In genomic region chr4:73723945-73724344, GRCh38 we compare ENCODE assay signal across 28 cellular contexts. TPM values are rescaled to one million over a fixed set of nuclear protein-coding genes. Genes with fewer than 3 reads are reported as not detected.
"Had no signal": no experiment of that assay in that cellular context is flagged by ENCODE, and none has a peak within 500 bp of the region (broad histone marks: within the 10 kb centered on the region; RNA-seq: fewer than 3 reads in every experiment).

No MANE protein-coding gene starts in this region.

- H3K4me1 Mint-ChIP-seq: activated naive CD4-positive, alpha-beta T cell treated with anti-CD3 and anti-CD28 coated beads, Interleukin-2, amount 10 ng/mL, durations not matched to agents 7 days and 5 days; activated naive CD8-positive, alpha-beta T cell treated with anti-CD3 and anti-CD28 coated beads, Interleukin-2, amount 10 ng/mL, durations not matched to agents 7 days and 5 days; nephron had no signal

- ATAC-seq: esophagus mucosa; foreskin keratinocyte; heart right ventricle; sciatic nerve; stimulated activated naive CD8-positive, alpha-beta T cell treated with anti-CD3 and anti-CD28 coated beads, Interleukin-15, Interleukin-2, amounts not matched to agents 100 U/mL and 50 U/mL, for 24 hours; WTC11 had no signal

- H3K9me3 Mint-ChIP-seq: activated CD4-positive, alpha-beta memory T cell treated with anti-CD3 and anti-CD28 coated beads, Interleukin-2, amount 10 ng/mL, durations not matched to agents 7 days and 5 days; activated CD4-positive, alpha-beta T cell treated with anti-CD3 and anti-CD28 coated beads, Interleukin-2, amount 10 ng/mL, durations not matched to agents 7 days and 5 days; activated naive CD4-positive, alpha-beta T cell treated with anti-CD3 and anti-CD28 coated beads, Interleukin-2, amount 10 ng/mL, durations not matched to agents 7 days and 5 days; activated naive CD8-positive, alpha-beta T cell treated with anti-CD3 and anti-CD28 coated beads, Interleukin-2, amount 10 ng/mL, durations not matched to agents 7 days and 5 days; activated T-cell treated with anti-CD3 and anti-CD28 coated beads, Interleukin-2, amount 50 U/mL, for 24 hours; nephron; T-helper 1 cell treated with Interleukin-12 subunit alpha and Interleukin-12 subunit beta and Interleukin-4 antibody, amounts not matched to agents 30 μg/mL and 1 μg/mL, for 36 hours; WTC11 had no signal

- DNase-seq: activated CD4-positive, alpha-beta memory T cell treated with anti-CD3 and anti-CD28 coated beads, Interleukin-2, amount 10 ng/mL, durations not matched to agents 7 days and 5 days; activated CD4-positive, alpha-beta T cell treated with anti-CD3 and anti-CD28 coated beads for 1 hour; activated CD4-positive, alpha-beta T cell treated with anti-CD3 and anti-CD28 coated beads, Interleukin-2, amount 10 ng/mL, durations not matched to agents 7 days and 5 days; activated CD8-positive, alpha-beta memory T cell treated with anti-CD3 and anti-CD28 coated beads, Interleukin-2, amount 50 U/mL, for 48 hours; activated gamma-delta T cell; activated naive CD4-positive, alpha-beta T cell treated with anti-CD3 and anti-CD28 coated beads, Interleukin-2, amount 10 ng/mL, durations not matched to agents 7 days and 5 days; activated naive CD8-positive, alpha-beta T cell treated with anti-CD3 and anti-CD28 coated beads, Interleukin-2, amount 10 ng/mL, durations not matched to agents 7 days and 5 days; activated T-cell treated with anti-CD3 and anti-CD28 coated beads, Interleukin-2, amount 50 U/mL, for 24 hours; brain microvascular endothelial cell; caudate nucleus; cortex of kidney; foreskin keratinocyte; heart right ventricle; left ventricle myocardium inferior; stimulated activated CD4-positive, alpha-beta T cell treated with anti-CD3 and anti-CD28 coated beads, Interleukin-12 subunit alpha, Interleukin-12 subunit beta, amount 100 ng/mL, for 4 hours; stimulated activated CD4-positive, alpha-beta T cell treated with anti-CD3 and anti-CD28 coated beads, Interleukin-4, amount 100 ng/mL, for 1 hour; stimulated activated naive CD8-positive, alpha-beta T cell treated with anti-CD3 and anti-CD28 coated beads, Interleukin-15, Interleukin-2, amounts not matched to agents 100 U/mL and 50 U/mL, for 24 hours; T-helper 9 cell; testis; transverse colon had no signal

- H3K4me3 Mint-ChIP-seq: activated CD4-positive, alpha-beta memory T cell treated with anti-CD3 and anti-CD28 coated beads, Interleukin-2, amount 10 ng/mL, durations not matched to agents 7 days and 5 days; activated CD4-positive, alpha-beta T cell treated with anti-CD3 and anti-CD28 coated beads, Interleukin-2, amount 10 ng/mL, durations not matched to agents 7 days and 5 days; activated naive CD4-positive, alpha-beta T cell treated with anti-CD3 and anti-CD28 coated beads, Interleukin-2, amount 10 ng/mL, durations not matched to agents 7 days and 5 days; activated naive CD8-positive, alpha-beta T cell treated with anti-CD3 and anti-CD28 coated beads, Interleukin-2, amount 10 ng/mL, durations not matched to agents 7 days and 5 days; activated T-cell treated with anti-CD3 and anti-CD28 coated beads, Interleukin-2, amount 50 U/mL, for 24 hours; nephron; T-helper 1 cell treated with Interleukin-12 subunit alpha and Interleukin-12 subunit beta and Interleukin-4 antibody, amounts not matched to agents 30 μg/mL and 1 μg/mL, for 36 hours; WTC11 had no signal

- H3K27me3 Mint-ChIP-seq: activated CD4-positive, alpha-beta T cell treated with anti-CD3 and anti-CD28 coated beads, Interleukin-2, amount 10 ng/mL, durations not matched to agents 7 days and 5 days; activated naive CD4-positive, alpha-beta T cell treated with anti-CD3 and anti-CD28 coated beads, Interleukin-2, amount 10 ng/mL, durations not matched to agents 7 days and 5 days; activated naive CD8-positive, alpha-beta T cell treated with anti-CD3 and anti-CD28 coated beads, Interleukin-2, amount 10 ng/mL, durations not matched to agents 7 days and 5 days; activated T-cell treated with anti-CD3 and anti-CD28 coated beads, Interleukin-2, amount 50 U/mL, for 24 hours had no signal

- H3K4me3 ChIP-seq: ascending aorta, heart right ventricle, left ventricle myocardium inferior, lung, skin epidermis, testis, transverse colon had no signal

- H3K27ac ChIP-seq: ascending aorta, brain microvascular endothelial cell, foreskin keratinocyte, heart right ventricle, left ventricle myocardium inferior, skin epidermis, testis, transverse colon had no signal

- H3K27ac Mint-ChIP-seq: activated CD4-positive, alpha-beta memory T cell treated with anti-CD3 and anti-CD28 coated beads, Interleukin-2, amount 10 ng/mL, durations not matched to agents 7 days and 5 days; activated CD4-positive, alpha-beta T cell treated with anti-CD3 and anti-CD28 coated beads, Interleukin-2, amount 10 ng/mL, durations not matched to agents 7 days and 5 days; activated naive CD4-positive, alpha-beta T cell treated with anti-CD3 and anti-CD28 coated beads, Interleukin-2, amount 10 ng/mL, durations not matched to agents 7 days and 5 days; activated naive CD8-positive, alpha-beta T cell treated with anti-CD3 and anti-CD28 coated beads, Interleukin-2, amount 10 ng/mL, durations not matched to agents 7 days and 5 days; activated T-cell treated with anti-CD3 and anti-CD28 coated beads, Interleukin-2, amount 50 U/mL, for 24 hours; nephron; T-helper 1 cell treated with Interleukin-12 subunit alpha and Interleukin-12 subunit beta and Interleukin-4 antibody, amounts not matched to agents 30 μg/mL and 1 μg/mL, for 36 hours; WTC11 had no signal

- H3K4me1 ChIP-seq: ascending aorta, testis, transverse colon had no signal

- H3K36me3 ChIP-seq: ascending aorta, brain microvascular endothelial cell, heart right ventricle, left ventricle myocardium inferior, transverse colon had no signal

- H3K9me3 ChIP-seq: ascending aorta, heart right ventricle, left ventricle myocardium inferior, testis, transverse colon had no signal

- H3K27me3 ChIP-seq: ascending aorta, brain microvascular endothelial cell, foreskin keratinocyte, heart right ventricle, testis, transverse colon had no signal

- H3K36me3 Mint-ChIP-seq: activated naive CD4-positive, alpha-beta T cell treated with anti-CD3 and anti-CD28 coated beads, Interleukin-2, amount 10 ng/mL, durations not matched to agents 7 days and 5 days; activated naive CD8-positive, alpha-beta T cell treated with anti-CD3 and anti-CD28 coated beads, Interleukin-2, amount 10 ng/mL, durations not matched to agents 7 days and 5 days; WTC11 had no signal

RNA-seq across cellular contexts. Expression of gene CXCL8, which starts 16.4 kb away (rescaled TPM):
- total RNA-seq: ascending aorta, testis, WTC11 had no signal
